In genomic region chr3:142209655-142210054, GRCh38 we compare ENCODE assay signal across 11 cellular contexts. TPM values are rescaled to one million over a fixed set of nuclear protein-coding genes. Genes with fewer than 3 reads are reported as not detected.
DNase-seq lines count a peak whose midpoint lies in the region; ATAC-seq and TF ChIP-seq lines count a peak whose summit lies in the region.
"Had no signal": no experiment of that assay in that cellular context is flagged by ENCODE, and none has a peak within 500 bp of the region (broad histone marks: within the 10 kb centered on the region; RNA-seq: fewer than 3 reads in every experiment).

No MANE protein-coding gene starts in this region.

- no peak overlapping the region for H3K23ac ChIP-seq in IMR-90 (ENCODE audit: low read depth, low read length)

- peaks cover 9% of the 10 kb centered on the region for H3K36me3 ChIP-seq in IMR-90 (ENCODE audit: control insufficient read depth, insufficient read depth, low read length)
- H3K36me3 ChIP-seq in left lung = peaks cover 0 to 75% of the 10 kb centered on the region in 2 donors

- H2BK5ac ChIP-seq in IMR-90 (ENCODE audit: low read depth, low read length, poor library complexity, severe bottlenecking) = no peak overlapping the region

- intact Hi-C loops in IMR-90 (cut with micrococcal nuclease) (no loop called here), left lung (cut with DNase I) (no loop called here)

- no peak overlapping the region; a peak in 1 of 4 replicates for H4K8ac ChIP-seq in IMR-90 (ENCODE audit: low read depth in 2 of 2, low read length in 2 of 2)

- TF ChIP-seq RAD21 in IMR-90 (IDR thresholded peaks at IDR 0.05; ENCODE audit: low read length) = no peak

- POLR2A ChIA-PET in IMR-90 (lab: Charles Lee; ENCODE audit: unreplicated experiment) = interaction anchor here (0.6 kb wide), 1 partner anchor 171 kb away, joined by 20 read pairs; no protein-coding TSS in a partner anchor

- H3K4ac ChIP-seq in IMR-90 (ENCODE audit: low read depth, low read length) = no peak overlapping the region; the same call in 1 of the 2 replicates

- CTCF ChIA-PET in IMR-90 (lab: Yijun Ruan, JAX) = interaction anchor here (0.6 to 0.8 kb wide), 5 partner anchors 9 to 967 kb away, joined by 3 to 5 read pairs (median 3); no protein-coding TSS in a partner anchor

- H3K27me3 ChIP-seq in IMR-90 (ENCODE audit: control insufficient read depth, insufficient read depth, low read length) = no peaks in the 10 kb centered on the region
- H3K27me3 ChIP-seq in left lung = no peaks in the 10 kb centered on the region

- H3K56ac ChIP-seq in IMR-90 (ENCODE audit: extremely low read depth, insufficient read depth, low read length) = no peak overlapping the region

- H2BK120ac ChIP-seq in IMR-90 (ENCODE audit: low read depth, low read length) = no peak overlapping the region

- H3K4me3 Mint-ChIP-seq in chondrocyte (ENCODE audit: unreplicated experiment) = no peak overlapping the region
- H3K4me3 Mint-ChIP-seq: dendritic cell treated with granulocyte-macrophage colony-stimulating factor and Interleukin-4, amounts not matched to agents 40 ng/mL and 50 ng/mL, for 4 days; stimulated activated naive CD8-positive, alpha-beta T cell treated with anti-CD3 and anti-CD28 coated beads, Interleukin-15, amount 100 ng/mL, for 72 hours had no signal

- peak overlapping the region; percentile 16; the same call in 1 of the 2 replicates for H3K4me2 ChIP-seq in IMR-90 (ENCODE audit: low read depth, low read length)

- TF ChIP-seq POLR2A in IMR-90 (IDR thresholded peaks at IDR 0.05; ENCODE audit: low read depth, low read length) = no peak

- no peaks in the 10 kb centered on the region for H3K9me1 ChIP-seq in IMR-90 (ENCODE audit: insufficient read depth, low read length)

- H4K20me1 ChIP-seq in IMR-90 (ENCODE audit: insufficient read depth, low read length) = no peaks in the 10 kb centered on the region

- peaks cover 35% of the 10 kb centered on the region for H3K4me1 Mint-ChIP-seq in chondrocyte (ENCODE audit: low read depth)

- no peak overlapping the region for H2AK5ac ChIP-seq in IMR-90 (ENCODE audit: low read depth, low read length)

- no peak overlapping the region for H2AK9ac ChIP-seq in IMR-90 (replicated peaks; ENCODE audit: low read depth, low read length, poor library complexity)

- 0 out of 2 replicates have a peak, but pooled peaks cover 2% of the 10 kb centered on the region for H3K9me3 ChIP-seq in IMR-90 (ENCODE audit: control insufficient read depth, insufficient read depth, low read length)
- peaks cover 0 to 3% of the 10 kb centered on the region in 2 donors for H3K9me3 ChIP-seq in left lung

- no peak overlapping the region for H2BK20ac ChIP-seq in IMR-90 (ENCODE audit: low read depth, low read length)

- no peak overlapping the region for H4K91ac ChIP-seq in IMR-90 (ENCODE audit: insufficient read depth, low read depth, low read length)

- no peak overlapping the region for H3K14ac ChIP-seq in IMR-90 (replicated peaks; ENCODE audit: low read depth, low read length)

- peaks cover 37% of the 10 kb centered on the region for H3K36me3 Mint-ChIP-seq in chondrocyte (ENCODE audit: low read depth)

- H3K9me3 Mint-ChIP-seq in chondrocyte (ENCODE audit: low read depth) = peaks cover 3% of the 10 kb centered on the region

- peak overlapping the region; percentile 94 for H3K27ac Mint-ChIP-seq in chondrocyte (ENCODE audit: unreplicated experiment)
- H3K27ac Mint-ChIP-seq: dendritic cell treated with granulocyte-macrophage colony-stimulating factor and Interleukin-4, amounts not matched to agents 40 ng/mL and 50 ng/mL, for 4 days; stimulated activated naive CD8-positive, alpha-beta T cell treated with anti-CD3 and anti-CD28 coated beads, Interleukin-15, amount 100 ng/mL, for 72 hours had no signal

- ATAC-seq in IMR-90 (ENCODE audit: low read depth) (peak; percentile 88), left lung (peak; percentile 74)
- ATAC-seq: stimulated activated naive CD8-positive, alpha-beta T cell treated with anti-CD3 and anti-CD28 coated beads, Interleukin-15, amount 100 ng/mL, for 72 hours had no signal

- TF ChIP-seq CTCF in IMR-90 (conservative IDR thresholded peaks at IDR 0.05; ENCODE audit: low read depth, low read length) (no peak), chondrocyte (IDR thresholded peaks at IDR 0.05) (no peak), left lung (IDR thresholded peaks at IDR 0.05) (no peak)

- H3K18ac ChIP-seq in IMR-90 (ENCODE audit: low read depth, low read length) = no peak overlapping the region

- H3K27me3 Mint-ChIP-seq in chondrocyte (ENCODE audit: low read depth) = no peaks in the 10 kb centered on the region
- H3K27me3 Mint-ChIP-seq: dendritic cell treated with granulocyte-macrophage colony-stimulating factor and Interleukin-4, amounts not matched to agents 40 ng/mL and 50 ng/mL, for 4 days; stimulated activated naive CD8-positive, alpha-beta T cell treated with anti-CD3 and anti-CD28 coated beads, Interleukin-15, amount 100 ng/mL, for 72 hours had no signal

- dilution Hi-C loops in IMR-90 (cut with HindIII; ENCODE audit: low sequenced_read_pairs, unreplicated experiment) = no loop called here

- H3K4me3 ChIP-seq in IMR-90 (ENCODE audit: insufficient read depth, low read depth, low read length) (no peak overlapping the region), left lung (no peak overlapping the region)

- no peak overlapping the region for H4K5ac ChIP-seq in IMR-90 (ENCODE audit: low read depth, low read length)

- peaks cover 13 to 15% of the 10 kb centered on the region in 2 experiments for H3K79me1 ChIP-seq in IMR-90 (ENCODE audit: low read depth in 1 of 2, low read length in 2 of 2)

- no TSS peak for BruUV-seq in IMR-90 (replicated peaks; lab: Mats Ljungman, UMichigan)

- H2AFZ ChIP-seq in IMR-90 (replicated peaks; ENCODE audit: low read length, poor library complexity) = no peak overlapping the region

- no CpG with 5 or more reads among the region's 3 CpGs for WGBS in IMR-90 (ENCODE audit: extremely low coverage in 2 of 2, insufficient read length in 1 of 2), 2 experiments

- H3K27ac ChIP-seq in IMR-90 (ENCODE audit: insufficient read depth, low read length) (peak overlapping the region; percentile 24; the same call in 1 of the 2 replicates), left lung (peak overlapping the region in 1 of 2 donors; percentile 40)

- H2BK15ac ChIP-seq in IMR-90 (ENCODE audit: low read depth, low read length) = no peak overlapping the region

- in situ Hi-C loops in IMR-90 (cut with MboI; ENCODE audit: low sequenced_read_pairs) = no loop called here

- H3K9ac ChIP-seq in IMR-90 (ENCODE audit: low read depth, low read length) = no peak overlapping the region

- peaks cover 4% of the 10 kb centered on the region; the same call in 1 of the 2 replicates for H3K4me1 ChIP-seq in IMR-90 (ENCODE audit: control insufficient read depth, insufficient read depth, low read length)
- no peaks in the 10 kb centered on the region for H3K4me1 ChIP-seq in left lung

- peak; percentile 72 for DNase-seq in IMR-90
- no peak for DNase-seq in chondrocyte (ENCODE audit: low spot score)
- no peak for DNase-seq in left lung
- peak; percentile 44 for DNase-seq in superior temporal gyrus (ENCODE audit: extremely low spot score)
- no peak for DNase-seq in NCI-H510A treated with DMSO at 0.1 percent for 48 hours (lab: John Stamatoyannopoulos, UW)
- no peak for DNase-seq in NCI-H1092 (lab: John Stamatoyannopoulos, UW)
- no peak for DNase-seq in stimulated activated CD4-positive, alpha-beta T cell treated with anti-CD3 and anti-CD28 coated beads, Interleukin-15, amount 100 ng/mL, for 24 hours
- DNase-seq in NCI-H2029 (lab: John Stamatoyannopoulos, UW) = no peak
- DNase-seq: NCI-H2081 treated with DMSO at 0.1 percent for 48 hours; stimulated activated naive CD8-positive, alpha-beta T cell treated with anti-CD3 and anti-CD28 coated beads, Interleukin-15, amount 100 ng/mL, for 72 hours had no signal

TF ChIP-seq in IMR-90, 13 proteins besides CTCF, POLR2A, EP300 and RAD21:
- peak; percentile 49 for TF ChIP-seq FOS (IDR thresholded peaks at IDR 0.05; ENCODE audit: low read depth, low read length)
- no peak for TF ChIP-seq NFE2L2 (IDR thresholded peaks at IDR 0.05; ENCODE audit: low read depth, low read length)
TF ChIP-seq in IMR-90: peak in this region for 1.

RNA-seq across cellular contexts. Expression of gene GK5, which starts 15.7 kb away (rescaled TPM):
- total RNA-seq in IMR-90 (2012; rRNA removed) (5.9 and 13.3 TPM in 2 replicates), chondrocyte (26.8 to 35.2 TPM (median 31.5 TPM) in 3 replicates), left lung (10 to 100 TPM; 15.7 to 20.8 TPM)
- 4.0 and 8.6 TPM in 2 replicates for polyA plus RNA-seq in IMR-90 (2012; rRNA removed)
- 0.73 and 2.5 TPM in 2 replicates for polyA plus RNA-seq in IMR-90 (2012; cell fraction: cytosol; rRNA removed)
- 19.2 and 44.6 TPM in 2 replicates for polyA plus RNA-seq in IMR-90 (2012; cell fraction: nucleus; rRNA removed; ENCODE audit: low replicate concordance)

Comparison
In these comparisons a context has a peak if more than half of its experiments do, and no peak if none do; other contexts are left out.
1. DNase-seq: peak in IMR-90 (single experiment) and superior temporal gyrus (single experiment); none in chondrocyte (single experiment), left lung (0 of 2), NCI-H510A treated with DMSO at 0.1 percent for 48 hours (single experiment), NCI-H1092 (single experiment), stimulated activated CD4-positive, alpha-beta T cell treated with anti-CD3 and anti-CD28 coated beads, Interleukin-15, amount 100 ng/mL, for 24 hours (single experiment) and NCI-H2029 (single experiment).